ENCODE assay signal across 1 cellular context in genomic region chr1:27594542-27595510, GRCh38.
TF ChIP-seq lines count a peak whose summit lies in the region.

No MANE protein-coding gene starts in this region.

TF ChIP-seq in SK-N-SH, 30 proteins besides CTCF, POLR2A, EP300 and RAD21 (continued from another document):
- TF ChIP-seq USF1 (IDR thresholded peaks at IDR 0.05; ENCODE audit: borderline replicate concordance, low read depth) = no peak
- TF ChIP-seq NRF1 (IDR thresholded peaks at IDR 0.05; ENCODE audit: low read depth, low read length) = no peak
- no peak for TF ChIP-seq SIN3A (IDR thresholded peaks at IDR 0.05; ENCODE audit: borderline replicate concordance, low read depth, low read length)
- TF ChIP-seq RFX5 (IDR thresholded peaks at IDR 0.05; ENCODE audit: low read length) = no peak
